Comparison of ENCODE assay signal across 8 cellular contexts in the genomic region with DNA sequence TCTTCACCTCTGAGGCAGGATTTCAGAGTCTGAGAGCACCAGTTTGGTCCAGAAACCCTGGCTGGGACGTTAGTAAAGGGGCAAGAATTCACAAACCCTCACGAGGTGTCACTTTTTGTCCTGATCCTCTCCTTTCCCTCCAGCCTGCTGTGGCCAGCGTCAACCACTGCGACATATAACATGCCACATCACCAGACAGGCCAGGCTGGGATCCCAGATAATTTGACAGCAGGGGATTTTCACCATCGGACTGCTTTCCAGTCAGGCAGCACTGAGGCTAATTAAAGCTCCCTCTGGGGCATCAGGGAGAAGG. TPM values are rescaled to one million over a fixed set of nuclear protein-coding genes. Genes with fewer than 3 reads are reported as not detected.
DNase-seq lines count a peak whose midpoint lies in the region; ATAC-seq and TF ChIP-seq lines count a peak whose summit lies in the region.

No MANE protein-coding gene starts in this region.

- H3K9ac ChIP-seq in parathyroid adenoma, result no peak overlapping the region

- ATAC-seq in T-helper 17 cell (no peak), HG02678 (IDR thresholded peaks at IDR 0.05; ENCODE audit: unreplicated experiment) (no peak), HG03439 (IDR thresholded peaks at IDR 0.05; ENCODE audit: unreplicated experiment) (no peak)

- no peak for TF ChIP-seq CTCF in DOHH2 (IDR thresholded peaks at IDR 0.05; ENCODE audit: low read depth, low read length, poor library complexity, severe bottlenecking)
- TF ChIP-seq CTCF in fibroblast of pulmonary artery (IDR thresholded peaks at IDR 0.05; ENCODE audit: low read length, missing control alignments), result no peak
- TF ChIP-seq CTCF in parathyroid adenoma (IDR thresholded peaks at IDR 0.05), result no peak

- H3K4me3 ChIP-seq in DOHH2 (ENCODE audit: low read length), result peak overlapping the region; percentile 75
- H3K4me3 ChIP-seq in fibroblast of pulmonary artery (replicated peaks; ENCODE audit: low read depth, low read length), result peak overlapping the region; percentile 57
- H3K4me3 ChIP-seq in parathyroid adenoma (ENCODE audit: low read depth, low read length), result peak overlapping the region; percentile 50

- H3K4me1 Mint-ChIP-seq in T-helper 17 cell, result peaks cover 5% of the 10 kb centered on the region

- peak overlapping the region; percentile 41 for H3K27ac Mint-ChIP-seq in T-helper 17 cell

- peak overlapping the region; percentile 80 for H3K4me2 ChIP-seq in DOHH2 (ENCODE audit: low read length)
- peak overlapping the region; percentile 81 for H3K4me2 ChIP-seq in parathyroid adenoma (ENCODE audit: low read length)

- peaks cover 17% of the 10 kb centered on the region for H3K4me1 ChIP-seq in DOHH2 (ENCODE audit: control insufficient read depth, low read length)
- no peaks in the 10 kb centered on the region for H3K4me1 ChIP-seq in parathyroid adenoma

- peak overlapping the region; percentile 76 for H2AFZ ChIP-seq in parathyroid adenoma

- H3K36me3 ChIP-seq in DOHH2 (ENCODE audit: control insufficient read depth, low read length), result no peaks in the 10 kb centered on the region
- H3K36me3 ChIP-seq in parathyroid adenoma (ENCODE audit: control insufficient read depth, insufficient read depth, low read length), result no peaks in the 10 kb centered on the region

- H3K9me2 ChIP-seq in DOHH2 (replicated peaks; ENCODE audit: control insufficient read depth, low read length), result no peaks in the 10 kb centered on the region

- no peaks in the 10 kb centered on the region for H3K9me3 ChIP-seq in DOHH2 (ENCODE audit: control insufficient read depth, insufficient read depth, low read length)
- no peaks in the 10 kb centered on the region for H3K9me3 ChIP-seq in T-helper 17 cell (ENCODE audit: control insufficient read depth, low read length, poor library complexity, severe bottlenecking)
- no peaks in the 10 kb centered on the region for H3K9me3 ChIP-seq in parathyroid adenoma (ENCODE audit: control insufficient read depth, low read length)

- H3K27ac ChIP-seq in DOHH2 (ENCODE audit: low read depth, low read length), result no peak overlapping the region
- peak overlapping the region; percentile 80 for H3K27ac ChIP-seq in parathyroid adenoma

- no peaks in the 10 kb centered on the region for H4K20me1 ChIP-seq in DOHH2 (ENCODE audit: control insufficient read depth, insufficient read depth, low read depth, low read length)

- H3K79me2 ChIP-seq in DOHH2 (ENCODE audit: control insufficient read depth, low read length) (no peaks in the 10 kb centered on the region), parathyroid adenoma (no peaks in the 10 kb centered on the region)

- DNase-seq in T-helper 17 cell (no peak), fibroblast of pulmonary artery (ENCODE audit: low read depth) (no peak), COLO668 (lab: John Stamatoyannopoulos, UW; ENCODE audit: unreplicated experiment) (no peak)
- DNase-seq in stimulated activated CD4-positive, alpha-beta T cell treated with anti-CD3 and anti-CD28 coated beads, Interleukin-2, amount 100 ng/mL, for 48 hours, result no peak

- H3K27me3 Mint-ChIP-seq in T-helper 17 cell, result peaks cover 4% of the 10 kb centered on the region

- H3K27me3 ChIP-seq in DOHH2 (ENCODE audit: control insufficient read depth, low read length), result no peaks in the 10 kb centered on the region
- H3K27me3 ChIP-seq in parathyroid adenoma (ENCODE audit: control insufficient read depth, insufficient read depth, low read length), result no peaks in the 10 kb centered on the region

- peak overlapping the region; percentile 89 for H3K4me3 Mint-ChIP-seq in T-helper 17 cell

- no peaks in the 10 kb centered on the region for H3K36me3 Mint-ChIP-seq in T-helper 17 cell (ENCODE audit: low read depth)

- no peaks in the 10 kb centered on the region for H3F3A ChIP-seq in DOHH2 (ENCODE audit: control insufficient read depth, insufficient read depth)

RNA-seq across cellular contexts. Expression of gene RBFOX2, which starts 36.8 kb away (rescaled TPM):
- under 1 TPM; 0.23 to 0.97 TPM for total RNA-seq in T-helper 17 cell
